Comparison of ENCODE assay signal across 28 cellular contexts in the genomic region with DNA sequence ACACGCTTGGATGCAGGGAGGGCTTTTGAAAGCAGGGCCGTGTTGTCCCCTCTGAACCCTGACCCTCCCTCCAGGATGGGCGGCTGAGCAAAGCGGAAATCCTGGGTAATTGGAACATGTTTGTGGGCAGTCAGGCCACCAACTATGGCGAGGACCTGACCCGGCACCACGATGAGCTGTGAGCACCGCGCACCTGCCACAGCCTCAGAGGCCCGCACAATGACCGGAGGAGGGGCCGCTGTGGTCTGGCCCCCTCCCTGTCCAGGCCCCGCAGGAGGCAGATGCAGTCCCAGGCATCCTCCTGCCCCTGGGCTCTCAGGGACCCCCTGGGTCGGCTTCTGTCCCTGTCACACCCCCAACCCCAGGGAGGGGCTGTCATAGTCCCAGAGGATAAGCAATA. TPM values are rescaled to one million over a fixed set of nuclear protein-coding genes. Genes with fewer than 3 reads are reported as not detected.
"Had no signal": no experiment of that assay in that cellular context is flagged by ENCODE, and none has a peak within 500 bp of the region (broad histone marks: within the 10 kb centered on the region; RNA-seq: fewer than 3 reads in every experiment).

No MANE protein-coding gene starts in this region.

- H3K27me3 Mint-ChIP-seq: activated CD4-positive, alpha-beta T cell treated with anti-CD3 and anti-CD28 coated beads for 36 hours; activated naive CD8-positive, alpha-beta T cell; progenitor cell of endocrine pancreas; stimulated activated naive CD8-positive, alpha-beta T cell treated with anti-CD3 and anti-CD28 coated beads, Interleukin-15, amount 100 ng/mL, for 72 hours; T-cell had no signal

- H3K9me3 ChIP-seq: ascending aorta, esophagus muscularis mucosa, heart right ventricle, left lung, lower lobe of right lung, neutrophil, ovary had no signal

- H3K9me3 Mint-ChIP-seq: brain; natural killer cell; stimulated activated naive CD8-positive, alpha-beta T cell treated with anti-CD3 and anti-CD28 coated beads, Interleukin-15, amount 100 ng/mL, for 72 hours; T-cell; T-helper 2 cell treated with Interferon-gamma antibody and Interleukin-4, amounts not matched to agents 5 μg/mL and 100 μg/mL, for 36 hours had no signal

- H3K4me3 Mint-ChIP-seq: activated CD4-positive, alpha-beta T cell treated with anti-CD3 and anti-CD28 coated beads for 36 hours; activated naive CD8-positive, alpha-beta T cell; brain; natural killer cell; stimulated activated naive CD8-positive, alpha-beta T cell treated with anti-CD3 and anti-CD28 coated beads, Interleukin-15, amount 100 ng/mL, for 72 hours; T-cell; T-helper 2 cell treated with Interferon-gamma antibody and Interleukin-4, amounts not matched to agents 5 μg/mL and 100 μg/mL, for 36 hours had no signal

- ATAC-seq: activated CD4-positive, alpha-beta T cell treated with anti-CD3 and anti-CD28 coated beads for 36 hours; foreskin keratinocyte; left lung; natural killer cell; sciatic nerve; stimulated activated naive CD8-positive, alpha-beta T cell treated with anti-CD3 and anti-CD28 coated beads, Interleukin-15, amount 100 ng/mL, for 72 hours; T-cell had no signal

- DNase-seq: activated CD4-positive, alpha-beta T cell treated with anti-CD3 and anti-CD28 coated beads for 36 hours; activated CD4-positive, alpha-beta T cell treated with anti-CD3 and anti-CD28 coated beads, Interleukin-2, amount 50 U/mL, for 48 hours; activated CD4-positive, CD25-positive, alpha-beta regulatory T cell; activated CD8-positive, alpha-beta memory T cell treated with anti-CD3 and anti-CD28 coated beads for 24 hours; activated effector memory CD4-positive, alpha-beta T cell treated with Interleukin-2 at 50 U/mL for 16 hours; activated naive CD4-positive, alpha-beta T cell treated with Interleukin-2 at 50 U/mL for 16 hours; cortex of kidney; foreskin keratinocyte; heart right ventricle; kidney glomerular epithelial cell; lower lobe of right lung; mesenchymal stem cell; natural killer cell; ovary; stimulated activated CD4-positive, alpha-beta T cell treated with anti-CD3 and anti-CD28 coated beads, Interleukin-12 subunit alpha, Interleukin-12 subunit beta, amount 100 ng/mL, for 4 hours; stimulated activated CD4-positive, alpha-beta T cell treated with anti-CD3 and anti-CD28 coated beads, Interleukin-4, amount 100 ng/mL, for 1 hour; stimulated activated naive CD8-positive, alpha-beta T cell treated with anti-CD3 and anti-CD28 coated beads, Interleukin-15, amount 100 ng/mL, for 72 hours; substantia nigra; T-cell had no signal

- H3K36me3 Mint-ChIP-seq: natural killer cell had no signal

- H3K27ac Mint-ChIP-seq: activated CD4-positive, alpha-beta T cell treated with anti-CD3 and anti-CD28 coated beads for 36 hours; activated naive CD8-positive, alpha-beta T cell; natural killer cell; progenitor cell of endocrine pancreas; stimulated activated naive CD8-positive, alpha-beta T cell treated with anti-CD3 and anti-CD28 coated beads, Interleukin-15, amount 100 ng/mL, for 72 hours; T-cell; T-helper 2 cell treated with Interferon-gamma antibody and Interleukin-4, amounts not matched to agents 5 μg/mL and 100 μg/mL, for 36 hours had no signal

RNA-seq across cellular contexts. Expression of gene PRRG2, which starts 38.1 kb away (rescaled TPM):
- total RNA-seq: ascending aorta had no signal
